Comparison of ENCODE assay signal across 8 cellular contexts in genomic region chr1:39158330-39159086, GRCh38. TPM values are rescaled to one million over a fixed set of nuclear protein-coding genes. Genes with fewer than 3 reads are reported as not detected.
A peak's percentile ranks its signal among the peaks of the same experiment; 100 is the strongest.
DNase-seq lines count a peak whose midpoint lies in the region; ATAC-seq, FAIRE-seq and TF ChIP-seq lines count a peak whose summit lies in the region.

No MANE protein-coding gene starts in this region.

- H3K9me3 Mint-ChIP-seq in chondrocyte (ENCODE audit: low read depth) = no peaks in the 10 kb centered on the region

- 37 to 39% methylated on average over 8 to 9 of the region's 11 CpGs for WGBS in mesodermal cell (ENCODE audit: insufficient coverage in 2 of 2), 2 experiments
- WGBS in testis, 2 donors = 82 to 86% methylated on average over 11 of the region's 11 CpGs
- WGBS in adrenal gland, 4 donors = 71 to 83% (median 77%) methylated on average over 11 of the region's 11 CpGs

- no peak for ATAC-seq in GM18511 (IDR thresholded peaks at IDR 0.05; ENCODE audit: unreplicated experiment)

- H3K27ac ChIP-seq in mesodermal cell (ENCODE audit: low read depth, low read length, severe bottlenecking) (peak overlapping the region; percentile 68), testis (no peak overlapping the region), adrenal gland (peak overlapping the region in 1 of 5 donors; percentile 15)

- no peak for DNase-seq in D721Med (ENCODE audit: insufficient read length, low spot score)
- DNase-seq in NCI-H1092 treated with DMSO at 0.1 percent for 48 hours (lab: John Stamatoyannopoulos, UW) = peak; percentile 68
- no peak for DNase-seq in chondrocyte (ENCODE audit: low spot score)
- no peak for DNase-seq in activated CD4-positive, alpha-beta T cell treated with anti-CD3 and anti-CD28 coated beads, Interleukin-2, amount 50 U/mL, for 1 hour
- DNase-seq in testis = no peak
- no peak for DNase-seq in adrenal gland

- intact Hi-C loops in testis (cut with DNase I; ENCODE audit: low total_unique reads) = no loop called here
- intact Hi-C loops in adrenal gland (cut with DNase I) = no loop called here

- TF ChIP-seq POLR2A in testis (IDR thresholded peaks at IDR 0.05) = no peak
- no peak for TF ChIP-seq POLR2A in adrenal gland (IDR thresholded peaks at IDR 0.05)

- TF ChIP-seq CTCF in D721Med (IDR thresholded peaks at IDR 0.05; ENCODE audit: insufficient read depth, missing control alignments) = no peak
- peak; percentile 39 for TF ChIP-seq CTCF in chondrocyte (IDR thresholded peaks at IDR 0.05)
- TF ChIP-seq CTCF in testis (IDR thresholded peaks at IDR 0.05) = no peak
- TF ChIP-seq CTCF in adrenal gland (IDR thresholded peaks at IDR 0.05) = no peak

- H3K27ac Mint-ChIP-seq in chondrocyte (ENCODE audit: unreplicated experiment) = peak overlapping the region; percentile 89

- peaks cover 9% of the 10 kb centered on the region for H3K36me3 ChIP-seq in mesodermal cell (ENCODE audit: control insufficient read depth, insufficient read depth, low read length)
- H3K36me3 ChIP-seq in testis (ENCODE audit: low read depth, missing control alignments) = no peaks in the 10 kb centered on the region
- H3K36me3 ChIP-seq in adrenal gland (replicated peaks in 1 of 2) = no peaks in the 10 kb centered on the region

- peak; percentile 74 for FAIRE-seq in D721Med (lab: Jason Lieb, UNC)

- H3K27me3 Mint-ChIP-seq in chondrocyte (ENCODE audit: low read depth) = no peaks in the 10 kb centered on the region

- H3K27me3 ChIP-seq in testis (no peaks in the 10 kb centered on the region), adrenal gland (no peaks in the 10 kb centered on the region)

- H3K4me3 ChIP-seq in mesodermal cell (ENCODE audit: extremely low read depth, insufficient read depth, low read length, poor library complexity, severe bottlenecking) (no peak overlapping the region), testis (no peak overlapping the region), adrenal gland (no peak overlapping the region)

- peaks cover 1% of the 10 kb centered on the region for H3K36me3 Mint-ChIP-seq in chondrocyte (ENCODE audit: low read depth)

- H3K9me3 ChIP-seq in mesodermal cell (ENCODE audit: control insufficient read depth, low read length) (no peaks in the 10 kb centered on the region), testis (no peaks in the 10 kb centered on the region), adrenal gland (replicated peaks in 1 of 3) (no peaks in the 10 kb centered on the region)

- H3K4me3 Mint-ChIP-seq in chondrocyte (ENCODE audit: unreplicated experiment) = peak overlapping the region; percentile 11

- H3K4me1 Mint-ChIP-seq in chondrocyte (ENCODE audit: low read depth) = peaks cover 84% of the 10 kb centered on the region

- H3K4me1 ChIP-seq in mesodermal cell (ENCODE audit: control insufficient read depth, insufficient read depth, low read length, poor library complexity, severe bottlenecking) = peaks cover 63% of the 10 kb centered on the region
- H3K4me1 ChIP-seq in testis = peaks cover 24% of the 10 kb centered on the region
- H3K4me1 ChIP-seq in adrenal gland (replicated peaks in 1 of 2) = peaks cover 35 to 46% of the 10 kb centered on the region in 2 donors

RNA-seq across cellular contexts. Expression of gene MACF1, which starts 46.0 kb away (rescaled TPM):
- total RNA-seq in chondrocyte = 377 to 446 TPM (median 386 TPM) in 3 replicates
- 154 TPM for polyA plus RNA-seq in mesodermal cell (2013, experiment 1 of 2)
- 117 TPM for polyA plus RNA-seq in mesodermal cell (2013, experiment 2 of 2)
- 100 to 1,000 TPM; 422 to 494 TPM for total RNA-seq in testis
- 136 TPM for polyA plus RNA-seq in testis (ENCODE audit: insufficient read depth, low read depth, low replicate concordance)
- 100 to 1,000 TPM; 189 to 334 (median 230) TPM for total RNA-seq in adrenal gland
- 100 to 1,000 TPM in 2 of 3 donors, 10 to 100 TPM in 1; 85.1 to 108 (median 108) TPM for polyA plus RNA-seq in adrenal gland
